4 cellular contexts compared by ENCODE assay signal in the genomic region with DNA sequence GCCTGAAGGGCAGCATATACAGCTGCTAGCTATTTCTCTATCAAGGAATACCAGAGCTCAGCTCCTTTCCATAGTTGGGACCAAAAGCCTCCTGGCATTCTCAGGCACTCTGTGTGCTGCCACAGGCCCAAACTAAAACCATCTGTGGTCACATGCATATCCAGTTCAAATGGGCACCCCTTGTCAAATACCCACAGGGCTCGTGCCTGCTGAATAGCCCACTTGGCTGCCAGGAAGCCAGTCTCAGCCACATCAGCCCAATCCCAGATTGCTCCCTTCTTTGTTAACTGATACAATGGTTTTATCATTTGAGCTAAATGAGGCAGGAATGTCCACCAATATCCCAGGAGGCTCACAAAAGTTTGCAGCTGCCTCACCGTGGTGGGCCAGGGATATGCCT. TPM values are rescaled to one million over a fixed set of nuclear protein-coding genes. Genes with fewer than 3 reads are reported as not detected.
"Had no signal": no experiment of that assay in that cellular context is flagged by ENCODE, and none has a peak within 500 bp of the region (broad histone marks: within the 10 kb centered on the region; RNA-seq: fewer than 3 reads in every experiment).

No MANE protein-coding gene starts in this region.

- H3K4me3 ChIP-seq: GM12878 had no signal

- DNase-seq: GDM1, GF-D8 had no signal

- ATAC-seq: GM12878 had no signal

RNA-seq across cellular contexts. Expression of a gene that starts 43.8 kb away (rescaled TPM):
- total RNA-seq: G401 had no signal
